22 cellular contexts compared by ENCODE assay signal in genomic region chr18:67608909-67609308, GRCh38.
DNase-seq lines count a peak whose midpoint lies in the region; ATAC-seq and TF ChIP-seq lines count a peak whose summit lies in the region.
"Had no signal": no experiment of that assay in that cellular context is flagged by ENCODE, and none has a peak within 500 bp of the region (broad histone marks: within the 10 kb centered on the region; RNA-seq: fewer than 3 reads in every experiment).

No MANE protein-coding gene starts in this region.

- POLR2A ChIA-PET in CD4-positive, alpha-beta memory T cell (lab: Charles Lee; ENCODE audit: partially characterized antibody): no interaction called here

- CTCF ChIA-PET in CD4-positive, alpha-beta memory T cell (lab: Charles Lee; ENCODE audit: partially characterized antibody): no interaction called here

- no peaks in the 10 kb centered on the region for H3K4me1 Mint-ChIP-seq in CD4-positive, alpha-beta memory T cell
- no peaks in the 10 kb centered on the region for H3K4me1 Mint-ChIP-seq in activated T-helper 17 cell treated with anti-CD3 and anti-CD28 coated beads, Interleukin-2, amount 50 U/mL, for 72 hours
- H3K4me1 Mint-ChIP-seq: activated CD4-positive, alpha-beta T cell treated with anti-CD3 and anti-CD28 coated beads for 36 hours; B cell; naive thymus-derived CD4-positive, alpha-beta T cell had no signal

- H3K9ac ChIP-seq in adipocyte (ENCODE audit: low read length): no peak overlapping the region
- H3K9ac ChIP-seq in fibroblast of lung (ENCODE audit: insufficient read depth, low read length): no peak overlapping the region
- no peak overlapping the region for H3K9ac ChIP-seq in smooth muscle cell (ENCODE audit: low read depth)

- H3K4me2 ChIP-seq in fibroblast of lung (ENCODE audit: extremely low read depth, insufficient read depth, low read length) (no peak overlapping the region), smooth muscle cell (no peak overlapping the region)
- H3K4me2 ChIP-seq: PC-9 had no signal

- DNase-seq in GM03348 (ENCODE audit: low spot score) (peak; percentile 50), adipocyte (ENCODE audit: low read depth) (peak; percentile 79), fibroblast of lung (ENCODE audit: low read depth in 2 of 2) (peak; percentile 62 to 82), smooth muscle cell (lab: John Stamatoyannopoulos, UW; ENCODE audit: unreplicated experiment) (no peak)
- DNase-seq in CD4-positive, alpha-beta memory T cell: no peak
- DNase-seq: activated CD4-positive, alpha-beta T cell treated with anti-CD3 and anti-CD28 coated beads for 36 hours; amygdala; Calu3; GDM1; head of caudate nucleus; Kasumi-1; lower lobe of right lung; naive thymus-derived CD4-positive, alpha-beta T cell; NCI-H1417 treated with DMSO at 0.1 percent for 48 hours; NCI-H82; pancreas; PC-9; right lobe of liver; stimulated activated naive CD8-positive, alpha-beta T cell treated with anti-CD3 and anti-CD28 coated beads, Interleukin-15, Interleukin-2, amounts not matched to agents 100 U/mL and 50 U/mL, for 24 hours had no signal

- 68% methylated on average over 2 of the region's 2 CpGs for WGBS in smooth muscle cell (ENCODE audit: low lambda C conversion rate)

- TF ChIP-seq CTCF in fibroblast of lung (conservative IDR thresholded peaks at IDR 0.05 in 1 of 2, IDR thresholded peaks at IDR 0.05 in 1 of 2; ENCODE audit: low read depth in 1 of 2, low read length in 2 of 2): no peak
- TF ChIP-seq CTCF in smooth muscle cell (IDR thresholded peaks at IDR 0.05; ENCODE audit: borderline replicate concordance, insufficient read depth, poor library complexity, severe bottlenecking): no peak

- H3K4me3 Mint-ChIP-seq in CD4-positive, alpha-beta memory T cell: no peak overlapping the region
- no peak overlapping the region for H3K4me3 Mint-ChIP-seq in activated T-helper 17 cell treated with anti-CD3 and anti-CD28 coated beads, Interleukin-2, amount 50 U/mL, for 72 hours
- H3K4me3 Mint-ChIP-seq: activated CD4-positive, alpha-beta T cell treated with anti-CD3 and anti-CD28 coated beads for 36 hours; B cell; naive thymus-derived CD4-positive, alpha-beta T cell had no signal

- H3K27ac ChIP-seq in fibroblast of lung (ENCODE audit: insufficient read depth, low read length) (no peak overlapping the region), smooth muscle cell (ENCODE audit: low read depth) (peak overlapping the region; percentile 3)
- no peak overlapping the region for H3K27ac ChIP-seq in CD4-positive, alpha-beta memory T cell (ENCODE audit: low read depth, low read length)
- H3K27ac ChIP-seq: lower lobe of right lung, pancreas, PC-9, right lobe of liver had no signal

- H4K20me1 ChIP-seq in fibroblast of lung (ENCODE audit: control insufficient read depth, extremely low read depth, insufficient read depth, low read length) (no peaks in the 10 kb centered on the region), smooth muscle cell (ENCODE audit: low read depth) (no peaks in the 10 kb centered on the region)

- peaks cover 5% of the 10 kb centered on the region for H3K9me3 ChIP-seq in adipocyte (ENCODE audit: control insufficient read depth, low read length)
- H3K9me3 ChIP-seq in fibroblast of lung (ENCODE audit: control insufficient read depth, insufficient read depth, low read depth, low read length): no peaks in the 10 kb centered on the region
- no peaks in the 10 kb centered on the region for H3K9me3 ChIP-seq in smooth muscle cell (replicated peaks; ENCODE audit: low read depth)
- no peaks in the 10 kb centered on the region for H3K9me3 ChIP-seq in CD4-positive, alpha-beta memory T cell (ENCODE audit: control insufficient read depth in 1 of 2, low read length in 2 of 2)
- H3K9me3 ChIP-seq: lower lobe of right lung, pancreas, right lobe of liver had no signal

- H3K4me1 ChIP-seq in adipocyte (ENCODE audit: control insufficient read depth, insufficient read depth, low read length): peaks cover 14% of the 10 kb centered on the region
- H3K4me1 ChIP-seq in fibroblast of lung (ENCODE audit: control insufficient read depth, extremely low read depth, insufficient read depth, low read length): no peaks in the 10 kb centered on the region
- H3K4me1 ChIP-seq in smooth muscle cell (ENCODE audit: low read depth): no peaks in the 10 kb centered on the region
- no peaks in the 10 kb centered on the region for H3K4me1 ChIP-seq in CD4-positive, alpha-beta memory T cell (ENCODE audit: insufficient read depth, low read length)
- H3K4me1 ChIP-seq: lower lobe of right lung, pancreas, right lobe of liver had no signal

- ATAC-seq in activated T-helper 17 cell treated with anti-CD3 and anti-CD28 coated beads, Interleukin-2, amount 50 U/mL, for 72 hours (replicated peaks): no peak
- ATAC-seq in GM19395 (IDR thresholded peaks at IDR 0.05; ENCODE audit: unreplicated experiment): no peak
- ATAC-seq: activated CD4-positive, alpha-beta T cell treated with anti-CD3 and anti-CD28 coated beads for 36 hours; lower lobe of right lung; naive thymus-derived CD4-positive, alpha-beta T cell; pancreas; right lobe of liver; stimulated activated naive CD8-positive, alpha-beta T cell treated with anti-CD3 and anti-CD28 coated beads, Interleukin-15, Interleukin-2, amounts not matched to agents 100 U/mL and 50 U/mL, for 24 hours had no signal

- H3K36me3 ChIP-seq in adipocyte (ENCODE audit: control insufficient read depth, insufficient read depth, low read length, severe bottlenecking): no peaks in the 10 kb centered on the region
- H3K36me3 ChIP-seq in fibroblast of lung (ENCODE audit: control insufficient read depth, insufficient read depth, low read length): no peaks in the 10 kb centered on the region
- H3K36me3 ChIP-seq in smooth muscle cell (ENCODE audit: low read depth): no peaks in the 10 kb centered on the region
- H3K36me3 ChIP-seq in CD4-positive, alpha-beta memory T cell (ENCODE audit: insufficient read depth, low read length): no peaks in the 10 kb centered on the region
- H3K36me3 ChIP-seq: lower lobe of right lung, pancreas, right lobe of liver had no signal

- H3K27ac Mint-ChIP-seq in CD4-positive, alpha-beta memory T cell: no peak overlapping the region
- no peak overlapping the region for H3K27ac Mint-ChIP-seq in activated T-helper 17 cell treated with anti-CD3 and anti-CD28 coated beads, Interleukin-2, amount 50 U/mL, for 72 hours
- H3K27ac Mint-ChIP-seq: activated CD4-positive, alpha-beta T cell treated with anti-CD3 and anti-CD28 coated beads for 36 hours; B cell; naive thymus-derived CD4-positive, alpha-beta T cell had no signal

- H3K9me3 Mint-ChIP-seq in CD4-positive, alpha-beta memory T cell: peaks cover 0 to 2% (median 0%) of the 10 kb centered on the region in 8 donors
- H3K9me3 Mint-ChIP-seq in activated T-helper 17 cell treated with anti-CD3 and anti-CD28 coated beads, Interleukin-2, amount 50 U/mL, for 72 hours: no peaks in the 10 kb centered on the region

- no peaks in the 10 kb centered on the region for H3K27me3 Mint-ChIP-seq in CD4-positive, alpha-beta memory T cell
- H3K27me3 Mint-ChIP-seq in activated T-helper 17 cell treated with anti-CD3 and anti-CD28 coated beads, Interleukin-2, amount 50 U/mL, for 72 hours: no peaks in the 10 kb centered on the region
- H3K27me3 Mint-ChIP-seq: activated CD4-positive, alpha-beta T cell treated with anti-CD3 and anti-CD28 coated beads for 36 hours; B cell had no signal

- intact Hi-C loops in CD4-positive, alpha-beta memory T cell (cut with micrococcal nuclease): no loop called here

- H2AFZ ChIP-seq in fibroblast of lung (ENCODE audit: low read length) (no peak overlapping the region), smooth muscle cell (ENCODE audit: low read depth) (no peak overlapping the region)
- H2AFZ ChIP-seq: PC-9 had no signal

- no peaks in the 10 kb centered on the region for H3K79me2 ChIP-seq in fibroblast of lung (ENCODE audit: control insufficient read depth, insufficient read depth, low read length)
- no peaks in the 10 kb centered on the region for H3K79me2 ChIP-seq in smooth muscle cell (ENCODE audit: low read depth)

- no peak overlapping the region for H3K4me3 ChIP-seq in adipocyte (ENCODE audit: low read length)
- no peak overlapping the region for H3K4me3 ChIP-seq in fibroblast of lung (replicated peaks in 1 of 4; ENCODE audit: control extremely low read depth in 1 of 4, insufficient read depth in 1 of 4, low read depth in 3 of 4, low read length in 4 of 4)
- H3K4me3 ChIP-seq in smooth muscle cell: no peak overlapping the region
- H3K4me3 ChIP-seq in CD4-positive, alpha-beta memory T cell (ENCODE audit: low read length in 2 of 2): no peak overlapping the region
- H3K4me3 ChIP-seq: lower lobe of right lung, pancreas, PC-9, right lobe of liver had no signal

- no peaks in the 10 kb centered on the region for H3K27me3 ChIP-seq in adipocyte (replicated peaks; ENCODE audit: control insufficient read depth, insufficient read depth, low read length)
- H3K27me3 ChIP-seq in fibroblast of lung (ENCODE audit: control insufficient read depth, insufficient read depth, low read length): no peaks in the 10 kb centered on the region
- no peaks in the 10 kb centered on the region for H3K27me3 ChIP-seq in smooth muscle cell (ENCODE audit: low read depth)
- no peaks in the 10 kb centered on the region for H3K27me3 ChIP-seq in CD4-positive, alpha-beta memory T cell (ENCODE audit: insufficient read depth, low read length)
- H3K27me3 ChIP-seq: pancreas, right lobe of liver had no signal

- H3K36me3 Mint-ChIP-seq in CD4-positive, alpha-beta memory T cell: no peaks in the 10 kb centered on the region
- no peaks in the 10 kb centered on the region for H3K36me3 Mint-ChIP-seq in activated T-helper 17 cell treated with anti-CD3 and anti-CD28 coated beads, Interleukin-2, amount 50 U/mL, for 72 hours (ENCODE audit: low read depth)
- H3K36me3 Mint-ChIP-seq: naive thymus-derived CD4-positive, alpha-beta T cell had no signal

- no peaks in the 10 kb centered on the region for H3F3A ChIP-seq in smooth muscle cell (ENCODE audit: low read depth)

Comparison
In these comparisons a context has a peak if more than half of its experiments do, and no peak if none do; other contexts are left out.
1. DNase-seq: peak in GM03348 (single experiment), adipocyte (single experiment) and fibroblast of lung (2 of 2); none in smooth muscle cell (single experiment) and CD4-positive, alpha-beta memory T cell (0 of 5).